In the genomic region with DNA sequence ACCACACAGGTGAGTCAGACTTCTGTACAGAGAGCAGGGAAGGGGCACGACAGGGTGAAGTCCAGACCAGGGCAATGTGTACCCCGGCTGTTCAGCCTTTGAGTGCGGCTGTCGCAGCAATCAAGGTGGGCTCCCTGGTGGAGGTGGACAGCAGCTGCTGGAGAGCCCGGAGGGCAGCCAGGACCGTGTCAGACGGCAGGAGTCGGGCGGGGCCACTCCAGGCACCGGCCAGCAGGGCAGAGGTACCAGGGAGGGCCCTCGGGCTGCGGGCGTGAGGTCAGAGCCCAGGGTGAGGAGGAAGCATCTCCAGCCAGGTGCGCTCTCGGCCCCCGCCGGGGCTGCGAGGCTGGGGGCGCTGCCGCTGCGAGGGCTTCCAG, we compare ENCODE assay signal across 9 cellular contexts. TPM values are rescaled to one million over a fixed set of nuclear protein-coding genes. Genes with fewer than 3 reads are reported as not detected.
DNase-seq lines count a peak whose midpoint lies in the region; ATAC-seq and TF ChIP-seq lines count a peak whose summit lies in the region.
"Had no signal": no experiment of that assay in that cellular context is flagged by ENCODE, and none has a peak within 500 bp of the region (broad histone marks: within the 10 kb centered on the region; RNA-seq: fewer than 3 reads in every experiment).

No MANE protein-coding gene starts in this region.

- DNase-seq in DND-41 (no peak), neural crest cell (ENCODE audit: low read depth, low spot score) (no peak), COLO829 (ENCODE audit: low spot score) (no peak), mesenteric fat pad (ENCODE audit: low spot score) (no peak)

- peak overlapping the region; percentile 40 to 92 for H3K4me3 ChIP-seq in DND-41 (ENCODE audit: low read depth in 1 of 2, low read length in 2 of 2)
- peak overlapping the region; percentile 87 to 97 for H3K4me3 ChIP-seq in esophagus (ENCODE audit: low read depth in 1 of 2, low read length in 2 of 2)

- 6 to 7% methylated on average over 21 of the region's 21 CpGs for WGBS in esophagus, 2 donors

- H3K27ac ChIP-seq in DND-41 (ENCODE audit: low read length), result peak overlapping the region; percentile 91
- H3K27ac ChIP-seq in esophagus (ENCODE audit: low read depth in 2 of 2, low read length in 1 of 2), result peak overlapping the region; percentile 86 to 98

- H3K27me3 ChIP-seq in DND-41 (ENCODE audit: insufficient read depth, low read length, poor library complexity), result no peaks in the 10 kb centered on the region
- no peaks in the 10 kb centered on the region for H3K27me3 ChIP-seq in esophagus (ENCODE audit: control insufficient read depth in 1 of 2, insufficient read depth in 2 of 2, low read length in 2 of 2)

- peaks cover 37% of the 10 kb centered on the region for H3K79me2 ChIP-seq in DND-41 (ENCODE audit: insufficient read depth, low read length)

- peaks cover 30% of the 10 kb centered on the region for H3K36me3 ChIP-seq in DND-41 (ENCODE audit: insufficient read depth, low read length)
- peaks cover 10 to 28% of the 10 kb centered on the region in 2 donors for H3K36me3 ChIP-seq in esophagus (ENCODE audit: control insufficient read depth in 2 of 2, insufficient read depth in 2 of 2, low read length in 1 of 2)

- ATAC-seq in DND-41 (ENCODE audit: insufficient read depth, low read depth) (no peak), HG02588 (IDR thresholded peaks at IDR 0.05; ENCODE audit: unreplicated experiment) (peak; percentile 1), SK-N-SH treated with all-trans-retinoic acid at 6 μM for 48 hours (peak; percentile 39), HG02884 (IDR thresholded peaks at IDR 0.05; ENCODE audit: unreplicated experiment) (no peak)

- peak overlapping the region; percentile 76 for H3K4me3 Mint-ChIP-seq in neural crest cell

- H3K9me3 ChIP-seq in DND-41 (ENCODE audit: insufficient read depth, low read length, severe bottlenecking), result no peaks in the 10 kb centered on the region
- no peaks in the 10 kb centered on the region for H3K9me3 ChIP-seq in esophagus (ENCODE audit: control insufficient read depth in 2 of 2, insufficient read depth in 1 of 2, low read depth in 1 of 2, low read length in 1 of 2)

- no peak overlapping the region for H3K27ac Mint-ChIP-seq in neural crest cell (ENCODE audit: unreplicated experiment)

- no peaks in the 10 kb centered on the region for H3K27me3 Mint-ChIP-seq in neural crest cell (ENCODE audit: low read depth)

- no peaks in the 10 kb centered on the region for H3K9me3 Mint-ChIP-seq in neural crest cell

- H4K20me1 ChIP-seq in DND-41 (ENCODE audit: insufficient read depth, low read length), result peaks cover 32% of the 10 kb centered on the region

- peak overlapping the region; percentile 90 for H3K4me2 ChIP-seq in DND-41 (ENCODE audit: insufficient read depth, low read length)

- TF ChIP-seq CTCF in DND-41 (IDR thresholded peaks at IDR 0.05; ENCODE audit: borderline replicate concordance, extremely low read depth, low read length, poor library complexity, severe bottlenecking), result peak; percentile 23
- TF ChIP-seq CTCF in neural crest cell (conservative IDR thresholded peaks at IDR 0.05), result no peak

- peaks cover 39% of the 10 kb centered on the region for H3K4me1 ChIP-seq in DND-41 (ENCODE audit: insufficient read depth, low read length)
- H3K4me1 ChIP-seq in esophagus (ENCODE audit: control insufficient read depth in 2 of 2, insufficient read depth in 2 of 2, low read length in 1 of 2), result peaks cover 0 to 23% of the 10 kb centered on the region in 2 donors

- H3K36me3 Mint-ChIP-seq in neural crest cell (ENCODE audit: low read depth), result no peaks in the 10 kb centered on the region

- peaks cover 6% of the 10 kb centered on the region for H3K4me1 Mint-ChIP-seq in neural crest cell

- H3K9ac ChIP-seq in DND-41 (ENCODE audit: low read depth, low read length), result peak overlapping the region; percentile 86

- H2AFZ ChIP-seq in DND-41 (ENCODE audit: low read depth, low read length), result peak overlapping the region; percentile 77

TF ChIP-seq in SK-N-SH treated with all-trans-retinoic acid at 6 μM for 48 hours, 23 proteins besides CTCF, POLR2A, EP300 and RAD21:
- no peak for TF ChIP-seq SNAI2 (CRISPR knock-in tag; IDR thresholded peaks at IDR 0.05)
- TF ChIP-seq, protein P1, sequence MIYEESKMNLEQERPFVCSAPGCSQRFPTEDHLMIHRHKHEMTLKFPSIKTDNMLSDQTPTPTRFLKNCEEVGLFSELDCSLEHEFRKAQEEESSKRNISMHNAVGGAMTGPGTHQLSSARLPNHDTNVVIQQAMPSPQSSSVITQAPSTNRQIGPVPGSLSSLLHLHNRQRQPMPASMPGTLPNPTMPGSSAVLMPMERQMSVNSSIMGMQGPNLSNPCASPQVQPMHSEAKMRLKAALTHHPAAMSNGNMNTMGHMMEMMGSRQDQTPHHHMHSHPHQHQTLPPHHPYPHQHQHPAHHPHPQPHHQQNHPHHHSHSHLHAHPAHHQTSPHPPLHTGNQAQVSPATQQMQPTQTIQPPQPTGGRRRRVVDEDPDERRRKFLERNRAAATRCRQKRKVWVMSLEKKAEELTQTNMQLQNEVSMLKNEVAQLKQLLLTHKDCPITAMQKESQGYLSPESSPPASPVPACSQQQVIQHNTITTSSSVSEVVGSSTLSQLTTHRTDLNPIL (CRISPR knock-in tag; IDR thresholded peaks at IDR 0.05; ENCODE audit: low read depth), result no peak

RNA-seq across cellular contexts. Expression of a gene that starts 0.8 kb away (rescaled TPM):
- 10 to 100 TPM; 33.8 to 43.4 TPM for polyA plus RNA-seq in esophagus
- total RNA-seq in neural crest cell (29.9 and 31.0 TPM in 2 replicates), mesenteric fat pad (124 TPM)

RNA-seq across cellular contexts. Expression of a gene that starts 41.3 kb away (rescaled TPM):
- 10 to 100 TPM; 16.1 to 31.2 TPM for polyA plus RNA-seq in esophagus
- total RNA-seq in neural crest cell (39.6 and 43.8 TPM in 2 replicates), mesenteric fat pad (36.5 TPM)

RNA-seq across cellular contexts. Expression of a gene that starts 41.5 kb away (rescaled TPM):
- 1 to 10 TPM; 8.6 TPM for polyA plus RNA-seq in esophagus
- total RNA-seq in neural crest cell (21.2 and 24.7 TPM in 2 replicates), mesenteric fat pad (12.5 TPM)

RNA-seq across cellular contexts. Expression of a gene that starts 52.8 kb away (rescaled TPM):
- not detected for polyA plus RNA-seq in esophagus
- total RNA-seq in neural crest cell (0.07 TPM in 1 of 2 replicates, not detected in the other), mesenteric fat pad (not detected)
- total RNA-seq: T-helper 1 cell treated with Interleukin-12 subunit alpha and Interleukin-12 subunit beta and Interleukin-4 antibody, amounts not matched to agents 30 ng/mL and 1 ng/mL, for 36 hours had no signal

Comparison
In these comparisons a context has a peak if more than half of its experiments do, and no peak if none do; other contexts are left out.
1. ATAC-seq: peak in HG02588 (single experiment) and SK-N-SH treated with all-trans-retinoic acid at 6 μM for 48 hours (single experiment); none in DND-41 (single experiment) and HG02884 (single experiment).